Comparison of ENCODE assay signal across 9 cellular contexts in the genomic region with DNA sequence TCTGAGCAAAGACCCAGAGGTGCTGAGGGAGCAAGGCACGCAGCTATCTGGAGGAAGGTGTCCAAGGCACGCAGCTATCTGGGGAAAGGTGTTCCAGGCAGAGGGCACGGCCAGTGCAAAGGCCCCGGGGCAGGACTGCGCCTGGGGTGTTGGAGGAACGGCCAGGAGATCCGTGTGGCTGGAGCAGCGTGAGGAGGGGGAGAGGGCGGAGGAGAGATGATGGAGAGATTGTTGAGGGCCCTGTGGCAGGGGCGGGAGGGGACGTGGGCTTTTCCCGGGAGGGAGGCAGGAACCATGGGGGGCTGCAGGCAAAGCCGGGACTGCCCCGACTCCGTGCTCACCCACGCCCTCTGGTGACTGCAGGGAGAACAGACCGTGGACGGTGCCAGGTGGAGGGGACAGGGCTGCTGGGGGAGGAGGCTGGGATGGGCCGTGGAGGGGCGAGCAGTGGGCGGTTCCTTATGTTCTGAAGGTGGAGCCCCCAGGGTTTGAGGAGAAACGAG. TPM values are rescaled to one million over a fixed set of nuclear protein-coding genes. Genes with fewer than 3 reads are reported as not detected.
A peak's percentile ranks its signal among the peaks of the same experiment; 100 is the strongest.
DNase-seq lines count a peak whose midpoint lies in the region; ATAC-seq and TF ChIP-seq lines count a peak whose summit lies in the region.
"Had no signal": no experiment of that assay in that cellular context is flagged by ENCODE, and none has a peak within 500 bp of the region (broad histone marks: within the 10 kb centered on the region; RNA-seq: fewer than 3 reads in every experiment).

No MANE protein-coding gene starts in this region.

- ATAC-seq in naive B cell (ENCODE audit: low read depth in 2 of 2) (peak; percentile 66 to 79), HG03342 (IDR thresholded peaks at IDR 0.05; ENCODE audit: unreplicated experiment) (no peak), HG02938 (IDR thresholded peaks at IDR 0.05; ENCODE audit: unreplicated experiment) (no peak)
- ATAC-seq in stimulated activated naive CD8-positive, alpha-beta T cell treated with anti-CD3 and anti-CD28 coated beads, Interleukin-15, Interleukin-2, amounts not matched to agents 100 U/mL and 50 U/mL, for 24 hours = peak; percentile 58

- no peak overlapping the region for H3K4me3 Mint-ChIP-seq in activated CD4-positive, alpha-beta T cell treated with anti-CD3 and anti-CD28 coated beads, Interleukin-2, amount 10 ng/mL, durations not matched to agents 7 days and 5 days
- H3K4me3 Mint-ChIP-seq in naive B cell = no peak overlapping the region

- no peaks in the 10 kb centered on the region for H3K36me3 ChIP-seq in KMS-11 (ENCODE audit: insufficient read depth)

- H3K4me1 Mint-ChIP-seq in activated CD4-positive, alpha-beta T cell treated with anti-CD3 and anti-CD28 coated beads, Interleukin-2, amount 10 ng/mL, durations not matched to agents 7 days and 5 days = peaks cover 12% of the 10 kb centered on the region
- H3K4me1 Mint-ChIP-seq in naive B cell = peaks cover 5 to 15% (median 10%) of the 10 kb centered on the region in 3 donors

- H4K20me1 ChIP-seq in KMS-11 (ENCODE audit: insufficient read depth) = no peaks in the 10 kb centered on the region

- H3K27ac ChIP-seq in KMS-11 = no peak overlapping the region

- peak; percentile 49 for TF ChIP-seq CTCF in KMS-11 (conservative IDR thresholded peaks at IDR 0.05; ENCODE audit: low read depth, low read length)

- H3K4me3 ChIP-seq in KMS-11 (IDR thresholded peaks at IDR 0.05; ENCODE audit: insufficient read depth, low read depth, low read length) = no peak overlapping the region

- peaks cover 6% of the 10 kb centered on the region for H3K4me1 ChIP-seq in KMS-11 (ENCODE audit: low read depth, poor library complexity, severe bottlenecking)

- no peak overlapping the region for H3K4me2 ChIP-seq in KMS-11

- DNase-seq in COR-L47 (lab: John Stamatoyannopoulos, UW) (peak; percentile 24), ecto neural progenitor cell (ENCODE audit: low spot score) (peak; percentile 80), naive B cell (peak; percentile 47)
- peak; percentile 57 for DNase-seq in activated CD4-positive, alpha-beta T cell treated with anti-CD3 and anti-CD28 coated beads, Interleukin-2, amount 10 ng/mL, durations not matched to agents 7 days and 5 days
- peak; percentile 75 for DNase-seq in stimulated activated naive CD8-positive, alpha-beta T cell treated with anti-CD3 and anti-CD28 coated beads, Interleukin-15, Interleukin-2, amounts not matched to agents 100 U/mL and 50 U/mL, for 24 hours

- no peak overlapping the region for H3K27ac Mint-ChIP-seq in activated CD4-positive, alpha-beta T cell treated with anti-CD3 and anti-CD28 coated beads, Interleukin-2, amount 10 ng/mL, durations not matched to agents 7 days and 5 days
- no peak overlapping the region for H3K27ac Mint-ChIP-seq in naive B cell

- H3K9me3 Mint-ChIP-seq in activated CD4-positive, alpha-beta T cell treated with anti-CD3 and anti-CD28 coated beads, Interleukin-2, amount 10 ng/mL, durations not matched to agents 7 days and 5 days = no peaks in the 10 kb centered on the region
- H3K9me3 Mint-ChIP-seq in naive B cell = no peaks in the 10 kb centered on the region

- H3K27me3 ChIP-seq in KMS-11 (ENCODE audit: insufficient read depth, low read depth) = peaks cover 73% of the 10 kb centered on the region

- POLR2A ChIA-PET in activated CD4-positive, alpha-beta T cell treated with anti-CD3 and anti-CD28 coated beads, Interleukin-2, amount 10 ng/mL, durations not matched to agents 7 days and 5 days (lab: Charles Lee) = no interaction called here

- H3K9ac ChIP-seq in KMS-11 = no peak overlapping the region

- H3K79me2 ChIP-seq in KMS-11 (ENCODE audit: insufficient read depth, low read depth) = no peaks in the 10 kb centered on the region

- CTCF ChIA-PET in activated CD4-positive, alpha-beta T cell treated with anti-CD3 and anti-CD28 coated beads, Interleukin-2, amount 10 ng/mL, durations not matched to agents 7 days and 5 days (lab: Charles Lee) = no interaction called here

- H3K27me3 Mint-ChIP-seq in activated CD4-positive, alpha-beta T cell treated with anti-CD3 and anti-CD28 coated beads, Interleukin-2, amount 10 ng/mL, durations not matched to agents 7 days and 5 days = no peaks in the 10 kb centered on the region
- H3K27me3 Mint-ChIP-seq in naive B cell = peaks cover 0 to 21% (median 10%) of the 10 kb centered on the region in 3 donors

- no peak overlapping the region for H2AFZ ChIP-seq in KMS-11 (ENCODE audit: low read depth)

- H3K36me3 Mint-ChIP-seq in activated CD4-positive, alpha-beta T cell treated with anti-CD3 and anti-CD28 coated beads, Interleukin-2, amount 10 ng/mL, durations not matched to agents 7 days and 5 days (ENCODE audit: low read depth) = no peaks in the 10 kb centered on the region
- H3K36me3 Mint-ChIP-seq in naive B cell = no peaks in the 10 kb centered on the region

RNA-seq across cellular contexts. Expression of gene MISP, which starts 13.3 kb away (rescaled TPM):
- not detected for total RNA-seq in activated CD4-positive, alpha-beta T cell treated with anti-CD3 and anti-CD28 coated beads, Interleukin-2, amount 10 ng/mL, durations not matched to agents 7 days and 5 days
- not detected for polyA plus RNA-seq in naive B cell (ENCODE audit: low read depth in 6 of 6)

RNA-seq across cellular contexts. Expression of gene PALM, which starts 28.9 kb away (rescaled TPM):
- total RNA-seq in activated CD4-positive, alpha-beta T cell treated with anti-CD3 and anti-CD28 coated beads, Interleukin-2, amount 10 ng/mL, durations not matched to agents 7 days and 5 days = not detected
- under 1 TPM in 1 of 6 donors, not detected in 5; 0.35 TPM for polyA plus RNA-seq in naive B cell (ENCODE audit: low read depth in 6 of 6)

RNA-seq across cellular contexts. Expression of gene PRSS57, which starts 42.4 kb away (rescaled TPM):
- total RNA-seq in activated CD4-positive, alpha-beta T cell treated with anti-CD3 and anti-CD28 coated beads, Interleukin-2, amount 10 ng/mL, durations not matched to agents 7 days and 5 days = not detected
- polyA plus RNA-seq in naive B cell (ENCODE audit: low read depth in 6 of 6) = not detected
- total RNA-seq: LHCN-M2 had no signal

RNA-seq across cellular contexts. Expression of gene PTBP1, which starts 59.6 kb away (rescaled TPM):
- 100 to 1,000 TPM; 487 to 536 TPM for total RNA-seq in activated CD4-positive, alpha-beta T cell treated with anti-CD3 and anti-CD28 coated beads, Interleukin-2, amount 10 ng/mL, durations not matched to agents 7 days and 5 days
- polyA plus RNA-seq in naive B cell (ENCODE audit: low read depth in 6 of 6) = 100 to 1,000 TPM in 5 of 6 donors, 10 to 100 TPM in 1; 70.5 to 209 (median 124) TPM

Comparison
In these comparisons a context has a peak if more than half of its experiments do, and no peak if none do; other contexts are left out.
1. DNase-seq: peak in every context shown above with its lines; median percentile 80 in ecto neural progenitor cell; 75 in stimulated activated naive CD8-positive, alpha-beta T cell treated with anti-CD3 and anti-CD28 coated beads, Interleukin-15, Interleukin-2, amounts not matched to agents 100 U/mL and 50 U/mL, for 24 hours; 57 in activated CD4-positive, alpha-beta T cell treated with anti-CD3 and anti-CD28 coated beads, Interleukin-2, amount 10 ng/mL, durations not matched to agents 7 days and 5 days; 47 in naive B cell; 24 in COR-L47.
2. ATAC-seq: peak in naive B cell (2 of 2) and stimulated activated naive CD8-positive, alpha-beta T cell treated with anti-CD3 and anti-CD28 coated beads, Interleukin-15, Interleukin-2, amounts not matched to agents 100 U/mL and 50 U/mL, for 24 hours (single experiment); none in HG03342 (single experiment) and HG02938 (single experiment).